8 cellular contexts compared by ENCODE assay signal in genomic region chr6:139372326-139373153, GRCh38.
A peak's percentile ranks its signal among the peaks of the same experiment; 100 is the strongest.
DNase-seq lines count a peak whose midpoint lies in the region; FAIRE-seq and TF ChIP-seq lines count a peak whose summit lies in the region.

No MANE protein-coding gene starts in this region.

- TF ChIP-seq CTCF in VCaP (conservative IDR thresholded peaks at IDR 0.05) (no peak), foreskin fibroblast (IDR thresholded peaks at IDR 0.05; ENCODE audit: low read depth, low read length) (no peak), D721Med (IDR thresholded peaks at IDR 0.05; ENCODE audit: insufficient read depth, missing control alignments) (no peak)

- DNase-seq in NCI-H345 treated with DMSO at 0.1 percent for 48 hours (lab: John Stamatoyannopoulos, UW; ENCODE audit: unreplicated experiment) (peak; percentile 51), NCI-H345 (lab: John Stamatoyannopoulos, UW) (no peak), foreskin fibroblast (peak in 1 of 2 donors; percentile 19), skeletal muscle cell (ENCODE audit: low read depth) (no peak), D721Med (ENCODE audit: insufficient read length, low spot score) (no peak), SIG-M5 treated with dmso at 0.1 percent for 504 hours (lab: John Stamatoyannopoulos, UW; ENCODE audit: unreplicated experiment) (no peak), KG1 (lab: John Stamatoyannopoulos, UW) (no peak)

- no peak for FAIRE-seq in D721Med (lab: Jason Lieb, UNC)

- peak overlapping the region; percentile 68 to 89 for H3K4me3 ChIP-seq in foreskin fibroblast (ENCODE audit: low read depth in 1 of 2, low read length in 2 of 2)
- peak overlapping the region; percentile 79 for H3K4me3 ChIP-seq in skeletal muscle cell (ENCODE audit: low read depth, low read length)

- peak overlapping the region; percentile 99 for H3K27ac ChIP-seq in VCaP
